In genomic region chr18:28171837-28172236, GRCh38 we compare ENCODE assay signal across 22 cellular contexts. TPM values are rescaled to one million over a fixed set of nuclear protein-coding genes. Genes with fewer than 3 reads are reported as not detected.
A peak's percentile ranks its signal among the peaks of the same experiment; 100 is the strongest.
DNase-seq lines count a peak whose midpoint lies in the region; ATAC-seq, FAIRE-seq and TF ChIP-seq lines count a peak whose summit lies in the region.
"Had no signal": no experiment of that assay in that cellular context is flagged by ENCODE, and none has a peak within 500 bp of the region (broad histone marks: within the 10 kb centered on the region; RNA-seq: fewer than 3 reads in every experiment).

No MANE protein-coding gene starts in this region.

- no peak for TF ChIP-seq EP300 in neural cell (conservative IDR thresholded peaks at IDR 0.05; ENCODE audit: poor library complexity, severe bottlenecking)
- no peak for TF ChIP-seq EP300 in upper lobe of left lung (IDR thresholded peaks at IDR 0.05)

- H3K9me2 ChIP-seq in neural cell (ENCODE audit: insufficient read depth, low read length), result no peaks in the 10 kb centered on the region

- H3K4me3 Mint-ChIP-seq in chondrocyte (ENCODE audit: unreplicated experiment), result no peak overlapping the region
- no peak overlapping the region for H3K4me3 Mint-ChIP-seq in CD14-positive monocyte

- 76 to 80% methylated on average over 3 of the region's 3 CpGs for WGBS in upper lobe of left lung, 2 donors

- H3K36me3 ChIP-seq in HEK293 (ENCODE audit: control insufficient read depth in 2 of 2, insufficient read depth in 1 of 2, low read length in 2 of 2) (no peaks in the 10 kb centered on the region), neural cell (ENCODE audit: insufficient read depth, low read length) (no peaks in the 10 kb centered on the region), upper lobe of left lung (no peaks in the 10 kb centered on the region)
- H3K36me3 ChIP-seq: HAP-1 had no signal

- H3K27ac Mint-ChIP-seq in chondrocyte (ENCODE audit: unreplicated experiment) (peak overlapping the region; percentile 69), CD14-positive monocyte (no peak overlapping the region)

- TF ChIP-seq CTCF in D721Med (IDR thresholded peaks at IDR 0.05; ENCODE audit: insufficient read depth, missing control alignments), result no peak
- no peak for TF ChIP-seq CTCF in HEK293 (tag by site-specific recombination; IDR thresholded peaks at IDR 0.05)
- no peak for TF ChIP-seq CTCF in chondrocyte (IDR thresholded peaks at IDR 0.05)
- no peak for TF ChIP-seq CTCF in neural cell (IDR thresholded peaks at IDR 0.05; ENCODE audit: poor library complexity, severe bottlenecking)
- no peak for TF ChIP-seq CTCF in CD14-positive monocyte (IDR thresholded peaks at IDR 0.05)
- no peak for TF ChIP-seq CTCF in upper lobe of left lung (IDR thresholded peaks at IDR 0.05)

- CTCF ChIA-PET in HEK293 (lab: Yijun Ruan, JAX), result no interaction called here

- POLR2A ChIA-PET in HEK293 (lab: Yijun Ruan, JAX), result interaction anchor here (0.7 kb wide), 1 partner anchor 554 kb away, joined by 3 read pairs; no protein-coding TSS in a partner anchor

- H3K36me3 Mint-ChIP-seq in chondrocyte (ENCODE audit: low read depth), result peaks cover 3% of the 10 kb centered on the region
- H3K36me3 Mint-ChIP-seq in CD14-positive monocyte, result peaks cover 0 to 8% of the 10 kb centered on the region in 2 donors

- H3K4me3 ChIP-seq in HEK293 (ENCODE audit: low read depth, low read length) (no peak overlapping the region), neural cell (ENCODE audit: low read length) (peak overlapping the region; percentile 92), upper lobe of left lung (no peak overlapping the region)
- H3K4me3 ChIP-seq: GM23248, HAP-1 had no signal

- no peak for ATAC-seq in HG03378 (IDR thresholded peaks at IDR 0.05; ENCODE audit: unreplicated experiment)
- ATAC-seq in upper lobe of left lung (ENCODE audit: low FRiP score in 2 of 2), result no peak

- no peak for TF ChIP-seq RAD21 in neural cell (conservative IDR thresholded peaks at IDR 0.05)

- H3K4me1 ChIP-seq in HEK293 (ENCODE audit: control insufficient read depth, insufficient read depth, low read length) (peaks cover 28% of the 10 kb centered on the region), upper lobe of left lung (peaks cover 6 to 18% (median 13%) of the 10 kb centered on the region in 4 donors)

- FAIRE-seq in D721Med (lab: Jason Lieb, UNC), result peak; percentile 71
- FAIRE-seq: G401.6 had no signal

- H3K9me3 ChIP-seq in HEK293 (ENCODE audit: control insufficient read depth, insufficient read depth, low read depth, low read length) (no peaks in the 10 kb centered on the region), neural cell (ENCODE audit: low read length) (no peaks in the 10 kb centered on the region), upper lobe of left lung (no peaks in the 10 kb centered on the region)
- H3K9me3 ChIP-seq: HAP-1 had no signal

- H3K79me2 ChIP-seq in neural cell (replicated peaks; ENCODE audit: insufficient read depth, low read length), result peaks cover 98% of the 10 kb centered on the region

- H3F3A ChIP-seq in neural cell (ENCODE audit: insufficient read depth, low read length, poor library complexity, severe bottlenecking), result peaks cover 4% of the 10 kb centered on the region

- peaks cover 8% of the 10 kb centered on the region for H4K20me1 ChIP-seq in neural cell (ENCODE audit: insufficient read depth)

- no peaks in the 10 kb centered on the region for H3K27me3 Mint-ChIP-seq in chondrocyte (ENCODE audit: low read depth)
- H3K27me3 Mint-ChIP-seq in CD14-positive monocyte (ENCODE audit: low read depth in 3 of 3), result peaks cover 24 to 40% (median 28%) of the 10 kb centered on the region in 3 donors

- no peak overlapping the region for H3K9ac ChIP-seq in neural cell (ENCODE audit: low read length)
- H3K9ac ChIP-seq: GM23248 had no signal

- peak overlapping the region; percentile 55 for H3K4me2 ChIP-seq in neural cell (ENCODE audit: low read length)

- DNase-seq in D721Med (ENCODE audit: insufficient read length, low spot score) (no peak), chondrocyte (ENCODE audit: low spot score) (no peak), CD14-positive monocyte (ENCODE audit: low spot score) (no peak), upper lobe of left lung (no peak)
- no peak for DNase-seq in activated T-cell treated with anti-CD3 and anti-CD28 coated beads, Interleukin-2, amount 50 U/mL, for 1 hour
- DNase-seq: AML-193, DMS 273 treated with DMSO at 0.1 percent for 48 hours, GM23248, KBM-7, MV-4-11, NCI-H1694 treated with DMSO at 0.1 percent for 48 hours, NCI-H2107, NCI-H510A, NCI-H774, SHP77 treated with DMSO at 0.1 percent for 48 hours had no signal

- no peak overlapping the region for H3K27ac ChIP-seq in HEK293 (ENCODE audit: extremely low read depth, low read depth, low read length)
- H3K27ac ChIP-seq in neural cell (ENCODE audit: low read length), result no peak overlapping the region
- no peak overlapping the region for H3K27ac ChIP-seq in upper lobe of left lung
- H3K27ac ChIP-seq: C4-2B, GM23248 had no signal

- H3K4me1 Mint-ChIP-seq in chondrocyte (ENCODE audit: low read depth) (peaks cover 64% of the 10 kb centered on the region), CD14-positive monocyte (peaks cover 9% of the 10 kb centered on the region)

- intact Hi-C loops in CD14-positive monocyte (cut with micrococcal nuclease), result no loop called here

- no peak for TF ChIP-seq POLR2A in upper lobe of left lung (IDR thresholded peaks at IDR 0.05)

- H3K27me3 ChIP-seq in neural cell (ENCODE audit: insufficient read depth, low read depth, low read length) (no peaks in the 10 kb centered on the region), upper lobe of left lung (peaks cover 0 to 17% (median 13%) of the 10 kb centered on the region in 4 donors)

- H3K9me3 Mint-ChIP-seq in chondrocyte (ENCODE audit: low read depth) (no peaks in the 10 kb centered on the region), CD14-positive monocyte (peaks cover 0 to 12% (median 4%) of the 10 kb centered on the region in 7 donors)

- H2AFZ ChIP-seq in neural cell (ENCODE audit: low read depth, low read length), result no peak overlapping the region
- H2AFZ ChIP-seq: GM23248 had no signal

TF ChIP-seq in HEK293, 187 proteins besides CTCF, POLR2A, EP300 and RAD21 (continues in another document):
- TF ChIP-seq ZSCAN4 (tag by site-specific recombination; IDR thresholded peaks at IDR 0.05), result peak; percentile 59
- TF ChIP-seq ZNF529 (tag by site-specific recombination; IDR thresholded peaks at IDR 0.05; ENCODE audit: insufficient replicate concordance), result no peak

TF ChIP-seq in neural cell, 6 proteins besides CTCF, POLR2A, EP300 and RAD21:
- TF ChIP-seq MXI1 (conservative IDR thresholded peaks at IDR 0.05; ENCODE audit: poor library complexity, severe bottlenecking) (no peak), REST (IDR thresholded peaks at IDR 0.05; ENCODE audit: borderline replicate concordance) (no peak), SMC3 (conservative IDR thresholded peaks at IDR 0.05; ENCODE audit: poor library complexity) (no peak), EZH2 (IDR thresholded peaks at IDR 0.05; ENCODE audit: borderline replicate concordance, insufficient read depth, low read length, poor library complexity, severe bottlenecking) (no peak), POLR2AphosphoS5 (IDR thresholded peaks at IDR 0.05) (no peak), TAF1 (IDR thresholded peaks at IDR 0.05; ENCODE audit: low read depth) (no peak)

RNA-seq across cellular contexts. Expression of gene CDH2, which starts 5.1 kb away (rescaled TPM):
- total RNA-seq in chondrocyte (175 to 208 TPM (median 198 TPM) in 3 replicates), upper lobe of left lung (1 to 10 TPM in 1 of 6 donors, under 1 TPM in 3, not detected in 2; 0.20 to 2.3 (median 0.75) TPM)
- polyA plus RNA-seq in neural cell (193 and 199 TPM in 2 replicates), CD14-positive monocyte (under 1 TPM; 0.08 to 0.32 TPM)
- polyA minus RNA-seq in neural cell, result 366 and 433 TPM in 2 replicates
- total RNA-seq: OCI-LY7 had no signal

Comparison
In these comparisons a context has a peak if more than half of its experiments do, and no peak if none do; other contexts are left out.
1. RNA of gene CDH2, which starts 5.1 kb away (total RNA-seq): 175 to 208 TPM in chondrocyte; 0.20 to 2.3 TPM in upper lobe of left lung; every median in the first group is over 10 times any median in the second.